ENCODE assay signal across 14 cellular contexts in genomic region chr14:68800361-68800760, GRCh38. TPM values are rescaled to one million over a fixed set of nuclear protein-coding genes. Genes with fewer than 3 reads are reported as not detected.
DNase-seq lines count a peak whose midpoint lies in the region; ATAC-seq, FAIRE-seq and TF ChIP-seq lines count a peak whose summit lies in the region.
"Had no signal": no experiment of that assay in that cellular context is flagged by ENCODE, and none has a peak within 500 bp of the region (broad histone marks: within the 10 kb centered on the region; RNA-seq: fewer than 3 reads in every experiment).

No MANE protein-coding gene starts in this region.

- 82% methylated on average over 2 of the region's 2 CpGs; no CpG with 5 or more reads in 1 of the 2 experiments for WGBS in H1 (ENCODE audit: extremely low coverage in 1 of 2, insufficient coverage in 1 of 2, insufficient read length in 1 of 2, insufficient replicate concordance in 2 of 2, low coverage in 1 of 2, low lambda C conversion rate in 2 of 2, missing lambda C conversion rate in 1 of 2), 2 experiments

- TF ChIP-seq EP300 in H1 (IDR thresholded peaks at IDR 0.05; ENCODE audit: borderline replicate concordance in 1 of 2, low read depth in 2 of 2, low read length in 2 of 2), result no peak

- peaks cover 23% of the 10 kb centered on the region for H3K9me3 Mint-ChIP-seq in activated CD4-positive, alpha-beta memory T cell treated with anti-CD3 and anti-CD28 coated beads for 36 hours
- H3K9me3 Mint-ChIP-seq in activated CD4-positive, alpha-beta memory T cell treated with anti-CD3 and anti-CD28 coated beads, Interleukin-2, amount 10 ng/mL, durations not matched to agents 7 days and 5 days, result peaks cover 22% of the 10 kb centered on the region
- peaks cover 11% of the 10 kb centered on the region for H3K9me3 Mint-ChIP-seq in stimulated activated memory B cell treated with anti-CD40 and anti-IgM and Interleukin-4, amounts not matched to agents 10 μg/mL and 1 μg/mL and 100 μg/mL, for 72 hours

- H3K27me3 Mint-ChIP-seq in activated CD4-positive, alpha-beta memory T cell treated with anti-CD3 and anti-CD28 coated beads for 36 hours, result no peaks in the 10 kb centered on the region
- H3K27me3 Mint-ChIP-seq in activated CD4-positive, alpha-beta memory T cell treated with anti-CD3 and anti-CD28 coated beads, Interleukin-2, amount 10 ng/mL, durations not matched to agents 7 days and 5 days, result no peaks in the 10 kb centered on the region
- no peaks in the 10 kb centered on the region for H3K27me3 Mint-ChIP-seq in stimulated activated memory B cell treated with anti-CD40 and anti-IgM and Interleukin-4, amounts not matched to agents 10 μg/mL and 1 μg/mL and 100 μg/mL, for 72 hours

- H3K18ac ChIP-seq in H1 (ENCODE audit: extremely low read depth, low read length), result no peak overlapping the region

- H4K5ac ChIP-seq in H1 (ENCODE audit: insufficient read length, low read depth, low read length), result no peak overlapping the region

- H3K36me3 Mint-ChIP-seq in activated CD4-positive, alpha-beta memory T cell treated with anti-CD3 and anti-CD28 coated beads for 36 hours, result peaks cover 12% of the 10 kb centered on the region
- peaks cover 20% of the 10 kb centered on the region for H3K36me3 Mint-ChIP-seq in activated CD4-positive, alpha-beta memory T cell treated with anti-CD3 and anti-CD28 coated beads, Interleukin-2, amount 10 ng/mL, durations not matched to agents 7 days and 5 days (ENCODE audit: low read depth)
- H3K36me3 Mint-ChIP-seq in stimulated activated memory B cell treated with anti-CD40 and anti-IgM and Interleukin-4, amounts not matched to agents 10 μg/mL and 1 μg/mL and 100 μg/mL, for 72 hours, result peaks cover 11% of the 10 kb centered on the region

- peak overlapping the region; percentile 33 for H3K27ac Mint-ChIP-seq in activated CD4-positive, alpha-beta memory T cell treated with anti-CD3 and anti-CD28 coated beads for 36 hours
- no peak overlapping the region for H3K27ac Mint-ChIP-seq in activated CD4-positive, alpha-beta memory T cell treated with anti-CD3 and anti-CD28 coated beads, Interleukin-2, amount 10 ng/mL, durations not matched to agents 7 days and 5 days
- H3K27ac Mint-ChIP-seq in stimulated activated memory B cell treated with anti-CD40 and anti-IgM and Interleukin-4, amounts not matched to agents 10 μg/mL and 1 μg/mL and 100 μg/mL, for 72 hours, result peak overlapping the region; percentile 99
- H3K27ac Mint-ChIP-seq: T-helper 1 cell treated with Interleukin-12 subunit alpha and Interleukin-12 subunit beta and Interleukin-4 antibody, amounts not matched to agents 30 μg/mL and 1 μg/mL, for 36 hours had no signal

- TF ChIP-seq RAD21 in H1 (IDR thresholded peaks at IDR 0.05 in 1 of 2, conservative IDR thresholded peaks at IDR 0.05 in 1 of 2; ENCODE audit: low read depth in 2 of 2, low read length in 2 of 2), result no peak

- peaks cover 50% of the 10 kb centered on the region for H3K4me1 Mint-ChIP-seq in activated CD4-positive, alpha-beta memory T cell treated with anti-CD3 and anti-CD28 coated beads for 36 hours (ENCODE audit: low read depth)
- H3K4me1 Mint-ChIP-seq in activated CD4-positive, alpha-beta memory T cell treated with anti-CD3 and anti-CD28 coated beads, Interleukin-2, amount 10 ng/mL, durations not matched to agents 7 days and 5 days, result peaks cover 34% of the 10 kb centered on the region
- peaks cover 57% of the 10 kb centered on the region for H3K4me1 Mint-ChIP-seq in stimulated activated memory B cell treated with anti-CD40 and anti-IgM and Interleukin-4, amounts not matched to agents 10 μg/mL and 1 μg/mL and 100 μg/mL, for 72 hours

- H3K4me3 ChIP-seq in PC-9 (no peak overlapping the region), H1 (ENCODE audit: extremely low read depth in 1 of 4, insufficient read depth in 2 of 4, low read depth in 3 of 4, low read length in 4 of 4) (no peak overlapping the region), coronary artery (no peak overlapping the region)
- H3K4me3 ChIP-seq: esophagus squamous epithelium, tibial nerve had no signal

- H3K9me3 ChIP-seq in PC-9 (ENCODE audit: insufficient read depth, low read depth) (peaks cover 17% of the 10 kb centered on the region; the same call in 1 of the 2 replicates), H1 (ENCODE audit: insufficient read depth in 2 of 2, low read depth in 1 of 2, low read length in 1 of 2) (peaks cover 3 to 13% of the 10 kb centered on the region in 2 experiments)

- H3K27ac ChIP-seq in PC-9 (peak overlapping the region; percentile 73), H1 (ENCODE audit: low read depth, low read length) (no peak overlapping the region), coronary artery (no peak overlapping the region)
- H3K27ac ChIP-seq: esophagus squamous epithelium, tibial nerve had no signal

- POLR2A ChIA-PET in activated CD4-positive, alpha-beta memory T cell treated with anti-CD3 and anti-CD28 coated beads for 36 hours (lab: Charles Lee), result interaction anchor here (0.9 to 1.4 kb wide), 2 partner anchors 10 kb away, joined by 3 to 5 read pairs; no protein-coding TSS in a partner anchor
- POLR2A ChIA-PET in activated CD4-positive, alpha-beta memory T cell treated with anti-CD3 and anti-CD28 coated beads, Interleukin-2, amount 10 ng/mL, durations not matched to agents 7 days and 5 days (lab: Charles Lee), result interaction anchor here (2.1 to 4.1 kb wide), 2 partner anchors 9 to 16 kb away, joined by 12 to 24 read pairs; partner anchors contain the start of gene ZFP36L1
- POLR2A ChIA-PET in PC-9 (lab: Charles Lee; ENCODE audit: unreplicated experiment) (interaction anchor here (0.7 kb wide), 1 partner anchor 287 kb away, joined by 8 read pairs; no protein-coding TSS in a partner anchor), H1 (lab: Charles Lee; ENCODE audit: partially characterized antibody) (interaction anchor here (5.7 kb wide), 1 partner anchor 8 kb away, joined by 34 read pairs; the partner anchor contains the start of gene ZFP36L1)

- H3K36me3 ChIP-seq in PC-9 (ENCODE audit: low read depth), result no peaks in the 10 kb centered on the region
- no peaks in the 10 kb centered on the region; a peak in 1 of 8 replicates for H3K36me3 ChIP-seq in H1 (ENCODE audit: control insufficient read depth in 2 of 4, insufficient read depth in 4 of 4, low read length in 3 of 4)
- H3K36me3 ChIP-seq: esophagus squamous epithelium, tibial nerve had no signal

- H3K4me1 ChIP-seq in PC-9 (replicated peaks; ENCODE audit: insufficient read depth), result peaks cover 28% of the 10 kb centered on the region
- peaks cover 5 to 14% (median 6%) of the 10 kb centered on the region in 4 experiments; a peak in 6 of 7 replicates for H3K4me1 ChIP-seq in H1 (replicated peaks in 1 of 4; ENCODE audit: control insufficient read depth in 3 of 4, insufficient read depth in 4 of 4, low read length in 3 of 4)

- no peak for ATAC-seq in stimulated activated memory B cell treated with anti-CD40 and anti-IgM and Interleukin-4, amounts not matched to agents 10 μg/mL and 1 μg/mL and 100 μg/mL, for 72 hours
- ATAC-seq in HG03280 (IDR thresholded peaks at IDR 0.05; ENCODE audit: unreplicated experiment), result no peak
- ATAC-seq: Panc1 had no signal

- H3K4ac ChIP-seq in H1 (replicated peaks; ENCODE audit: insufficient read length, low read depth, low read length), result no peak overlapping the region

- H3K23ac ChIP-seq in H1 (ENCODE audit: insufficient read length), result no peak overlapping the region

- H2AK5ac ChIP-seq in H1 (ENCODE audit: low read depth, low read length), result no peak overlapping the region

- no peak overlapping the region for H2BK15ac ChIP-seq in H1 (ENCODE audit: low read length)

- H4K20me1 ChIP-seq in PC-9 (ENCODE audit: insufficient read depth), result no peaks in the 10 kb centered on the region
- H4K20me1 ChIP-seq in H1 (replicated peaks in 1 of 2; ENCODE audit: control insufficient read depth in 1 of 2, insufficient read depth in 2 of 2, low read length in 2 of 2), result no peaks in the 10 kb centered on the region

- TF ChIP-seq CTCF in PC-9 (conservative IDR thresholded peaks at IDR 0.05) (no peak), H1 (IDR thresholded peaks at IDR 0.05; ENCODE audit: control extremely low read depth in 1 of 3, insufficient read depth in 1 of 3, low read depth in 1 of 3, low read length in 3 of 3) (no peak), coronary artery (IDR thresholded peaks at IDR 0.05) (no peak)

- H3K27me3 ChIP-seq in PC-9 (ENCODE audit: insufficient read depth, low read depth), result no peaks in the 10 kb centered on the region
- no peaks in the 10 kb centered on the region for H3K27me3 ChIP-seq in H1 (replicated peaks in 1 of 4; ENCODE audit: control insufficient read depth in 3 of 4, extremely low read depth in 1 of 4, insufficient read depth in 3 of 4, low read length in 3 of 4)
- H3K27me3 ChIP-seq: esophagus squamous epithelium, tibial nerve had no signal

- H3K9me2 ChIP-seq in PC-9 (ENCODE audit: insufficient read depth), result no peaks in the 10 kb centered on the region

- peak overlapping the region; percentile 2 for H3K4me2 ChIP-seq in PC-9
- H3K4me2 ChIP-seq in H1 (ENCODE audit: insufficient read depth in 1 of 2, low read depth in 2 of 2, low read length in 2 of 2), result no peak overlapping the region

- no peak overlapping the region; the same call in 1 of the 2 replicates for H2BK20ac ChIP-seq in H1 (ENCODE audit: low read length)

- H3K79me2 ChIP-seq in PC-9 (ENCODE audit: low read depth) (peaks cover 14% of the 10 kb centered on the region), H1 (ENCODE audit: control insufficient read depth in 1 of 2, insufficient read depth in 2 of 2, low read length in 2 of 2) (no peaks in the 10 kb centered on the region)

- no peak overlapping the region for H3K4me3 Mint-ChIP-seq in activated CD4-positive, alpha-beta memory T cell treated with anti-CD3 and anti-CD28 coated beads for 36 hours
- no peak overlapping the region for H3K4me3 Mint-ChIP-seq in activated CD4-positive, alpha-beta memory T cell treated with anti-CD3 and anti-CD28 coated beads, Interleukin-2, amount 10 ng/mL, durations not matched to agents 7 days and 5 days
- H3K4me3 Mint-ChIP-seq in stimulated activated memory B cell treated with anti-CD40 and anti-IgM and Interleukin-4, amounts not matched to agents 10 μg/mL and 1 μg/mL and 100 μg/mL, for 72 hours, result no peak overlapping the region
- H3K4me3 Mint-ChIP-seq: T-helper 1 cell treated with Interleukin-12 subunit alpha and Interleukin-12 subunit beta and Interleukin-4 antibody, amounts not matched to agents 30 μg/mL and 1 μg/mL, for 36 hours had no signal

- H2BK5ac ChIP-seq in H1 (ENCODE audit: low read depth, low read length), result no peak overlapping the region; the same call in 1 of the 2 replicates

- H2AFZ ChIP-seq in PC-9, result no peak overlapping the region
- H2AFZ ChIP-seq in H1 (ENCODE audit: low read length), result no peak overlapping the region

- FAIRE-seq in H1 (lab: Jason Lieb, UNC), result no peak

- H4K91ac ChIP-seq in H1 (replicated peaks; ENCODE audit: insufficient read length, low read length), result peak overlapping the region; percentile 96

- no peak overlapping the region for H4K8ac ChIP-seq in H1 (ENCODE audit: extremely low read depth, insufficient read depth, low read length)

- TF ChIP-seq POLR2A in H1 (IDR thresholded peaks at IDR 0.05; ENCODE audit: control extremely low read depth in 1 of 2, low read depth in 2 of 2, low read length in 2 of 2), result no peak

- H2BK120ac ChIP-seq in H1 (replicated peaks; ENCODE audit: low read depth, low read length), result peak overlapping the region; percentile 83

- BruUV-seq in PC-9 (replicated peaks; lab: Mats Ljungman, UMichigan), result no TSS peak

- H3K56ac ChIP-seq in H1 (replicated peaks; ENCODE audit: insufficient read length, low read depth, low read length), result no peak overlapping the region

- DNase-seq in activated CD4-positive, alpha-beta memory T cell treated with anti-CD3 and anti-CD28 coated beads for 36 hours, result no peak
- no peak for DNase-seq in activated CD4-positive, alpha-beta memory T cell treated with anti-CD3 and anti-CD28 coated beads, Interleukin-2, amount 10 ng/mL, durations not matched to agents 7 days and 5 days
- DNase-seq in PC-9 (peak in 1 of 2 experiments; percentile 28), H1 (ENCODE audit: low read depth in 1 of 2, low spot score in 2 of 2) (no peak), NCI-H748 treated with DMSO at 0.1 percent for 48 hours (lab: John Stamatoyannopoulos, UW) (no peak), coronary artery (ENCODE audit: low spot score) (no peak)
- DNase-seq: activated CD8-positive, alpha-beta memory T cell treated with anti-CD3 and anti-CD28 coated beads for 24 hours; activated naive CD4-positive, alpha-beta T cell treated with anti-CD3 and anti-CD28 coated beads, Interleukin-2, amount 50 U/mL, for 16 hours; esophagus squamous epithelium had no signal

- 0 out of 2 replicates have a peak, but pooled peaks cover 2% of the 10 kb centered on the region for H3K23me2 ChIP-seq in H1 (ENCODE audit: low read depth, low read length)

- no peak overlapping the region for H3K9ac ChIP-seq in H1 (replicated peaks in 1 of 4; ENCODE audit: extremely low read depth in 1 of 4, low read depth in 3 of 4, low read length in 3 of 4)

- 0 out of 2 replicates have a peak overlapping the region, but pooled peaks have one; percentile 1 for H2BK12ac ChIP-seq in H1 (ENCODE audit: low read depth, low read length)

- intact Hi-C loops in activated CD4-positive, alpha-beta memory T cell treated with anti-CD3 and anti-CD28 coated beads for 36 hours (cut with micrococcal nuclease), result no loop called here
- intact Hi-C loops in PC-9 (cut with micrococcal nuclease; ENCODE audit: unreplicated experiment), result no loop called here

- H3F3A ChIP-seq in PC-9 (ENCODE audit: insufficient read depth, low read depth), result peaks cover 28% of the 10 kb centered on the region

- no peaks in the 10 kb centered on the region for H3K79me1 ChIP-seq in H1 (ENCODE audit: low read depth, low read length)

- H3K14ac ChIP-seq in H1 (ENCODE audit: insufficient read length), result no peak overlapping the region

- CTCF ChIA-PET in activated CD4-positive, alpha-beta memory T cell treated with anti-CD3 and anti-CD28 coated beads for 36 hours (lab: Charles Lee), result interaction anchor here (0.6 to 2.2 kb wide), 3 partner anchors 9 to 20 kb away, joined by 3 to 13 read pairs (median 3); no protein-coding TSS in a partner anchor
- CTCF ChIA-PET in activated CD4-positive, alpha-beta memory T cell treated with anti-CD3 and anti-CD28 coated beads, Interleukin-2, amount 10 ng/mL, durations not matched to agents 7 days and 5 days (lab: Charles Lee), result interaction anchor here (1.0 to 1.9 kb wide), 4 partner anchors 11 to 267 kb away, joined by 3 to 8 read pairs (median 4); no protein-coding TSS in a partner anchor
- CTCF ChIA-PET in PC-9 (lab: Charles Lee), result interaction anchor here (0.6 kb wide), 1 partner anchor 44 kb away, joined by 3 read pairs; no protein-coding TSS in a partner anchor
- CTCF ChIA-PET in H1 (lab: Charles Lee; ENCODE audit: partially characterized antibody), result interaction anchor here (0.6 to 1.8 kb wide), 4 partner anchors 11 to 371 kb away, joined by 3 to 7 read pairs (median 4); no protein-coding TSS in a partner anchor

RNA-seq across cellular contexts. Expression of gene ZFP36L1, which starts 7.5 kb away (rescaled TPM):
- 100 to 1,000 TPM; 103 to 107 TPM for total RNA-seq in activated CD4-positive, alpha-beta memory T cell treated with anti-CD3 and anti-CD28 coated beads for 36 hours
- 100 to 1,000 TPM in 1 of 2 experiments, 10 to 100 TPM in 1; 96.1 to 103 TPM for total RNA-seq in activated CD4-positive, alpha-beta memory T cell treated with anti-CD3 and anti-CD28 coated beads, Interleukin-2, amount 10 ng/mL, durations not matched to agents 7 days and 5 days
- total RNA-seq in PC-9 (2021), result 179 and 237 TPM in 2 replicates
- 132 TPM in 2 replicates for total RNA-seq in H1 (2021; fragmentation: NEBNext Ultra II Directional; extraction: Animal tissue kit (Norgen Biotek cat#: 25700))
- polyA plus RNA-seq in H1 (2011; rRNA removed), result 80.4 and 136 TPM in 2 replicates
- 61.9 TPM for polyA plus RNA-seq in H1 (2011; cell fraction: cytosol; rRNA removed)
- polyA plus RNA-seq in H1 (2011; cell fraction: nucleus; rRNA removed), result 90.3 TPM
- 89.6 to 126 TPM (median 117 TPM) in 4 replicates for polyA plus RNA-seq in H1 (2012, experiment 1 of 2)
- polyA plus RNA-seq in H1 (2012, experiment 2 of 2), result 56.1 TPM
- polyA plus RNA-seq in H1 (2013, experiment 1 of 2), result 127 TPM
- polyA plus RNA-seq in H1 (2013, experiment 2 of 2), result 135 TPM
- 19.5 and 20.6 TPM in 2 replicates for polyA minus RNA-seq in H1 (2011; rRNA and poly(A)+ RNA removed)
- polyA minus RNA-seq in H1 (2011; cell fraction: cytosol; rRNA and poly(A)+ RNA removed), result 132 TPM
- polyA minus RNA-seq in H1 (2011; cell fraction: nucleus; rRNA and poly(A)+ RNA removed), result 67.3 TPM
